Comparison of ENCODE assay signal across 1 cellular context in the genomic region with DNA sequence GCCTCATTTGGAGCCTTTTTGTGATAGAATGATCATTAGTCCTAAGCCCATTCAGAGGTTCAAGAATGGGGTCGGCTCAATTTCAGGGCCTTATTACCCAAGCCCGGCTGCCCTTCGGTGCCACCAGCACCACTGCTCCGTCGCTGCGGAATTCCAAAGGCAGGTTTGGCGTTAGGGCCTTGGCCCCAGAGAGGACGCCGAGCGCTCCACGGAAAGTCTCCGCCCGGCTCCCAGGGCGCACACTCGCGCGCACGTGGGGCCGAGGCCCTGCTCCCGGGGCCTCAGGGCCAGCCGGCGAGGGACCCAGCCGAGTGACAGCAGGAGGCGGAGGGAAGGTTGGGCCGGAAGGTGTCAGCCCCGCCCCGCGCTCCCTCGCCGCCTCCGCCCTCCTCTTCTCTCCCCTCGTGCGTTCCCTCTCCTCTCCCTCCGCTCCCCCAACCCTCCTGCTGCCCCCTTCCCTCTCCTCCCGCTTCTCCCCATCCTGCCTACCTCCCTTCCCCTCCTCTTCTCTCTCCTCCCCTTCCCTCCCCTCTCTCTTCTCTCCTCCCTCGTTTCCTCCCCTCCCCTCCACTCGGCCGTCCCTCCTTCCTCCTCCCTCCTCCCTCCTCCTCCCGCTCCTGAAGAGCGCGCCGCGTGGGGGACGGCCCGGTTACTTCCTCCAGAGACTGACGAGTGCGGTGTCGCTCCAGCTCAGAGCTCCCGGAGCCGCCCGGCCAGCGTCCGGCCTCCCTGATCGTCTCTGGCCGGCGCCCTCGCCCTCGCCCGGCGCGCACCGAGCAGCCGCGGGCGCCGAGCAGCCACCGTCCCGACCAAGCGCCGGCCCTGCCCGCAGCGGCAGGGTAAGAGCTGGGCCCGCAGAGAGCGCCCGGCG.
TF ChIP-seq lines count a peak whose summit lies in the region.

A gene (plus strand): TSS at position 648 of the 871 bp plus-strand sequence. CDS start 4,106 bp downstream, outside the sequence.

TF ChIP-seq in HepG2, 621 proteins besides CTCF, POLR2A, EP300 and RAD21 (continued from another document and continues in another):
- TF ChIP-seq ZNF432 (CRISPR knock-in tag; IDR thresholded peaks at IDR 0.05; ENCODE audit: borderline replicate concordance) (no peak), ZNF564 (CRISPR knock-in tag; IDR thresholded peaks at IDR 0.05) (peak; percentile 66; the same call in 1 of the 2 replicates), NFATC3 (CRISPR knock-in tag; IDR thresholded peaks at IDR 0.05) (no peak), ZNF670 (CRISPR knock-in tag; IDR thresholded peaks at IDR 0.05; ENCODE audit: borderline replicate concordance) (peak; percentile 86; the same call in 1 of the 2 replicates), ZNF570 (CRISPR knock-in tag; IDR thresholded peaks at IDR 0.05; ENCODE audit: borderline replicate concordance) (0 out of 2 replicates have a peak, but pooled peaks have one; percentile 40), BORCS8-MEF2B (CRISPR knock-in tag; IDR thresholded peaks at IDR 0.05) (0 out of 2 replicates have a peak, but pooled peaks have one; percentile 73), KLF9 (CRISPR knock-in tag; IDR thresholded peaks at IDR 0.05; ENCODE audit: low read depth) (no peak), ZMAT3 (CRISPR knock-in tag; conservative IDR thresholded peaks at IDR 0.05) (peak; percentile 87; the same call in 1 of the 2 replicates), SKI (IDR thresholded peaks at IDR 0.05; ENCODE audit: partially characterized antibody) (no peak), PHF21A (CRISPR knock-in tag; IDR thresholded peaks at IDR 0.05) (0 out of 2 replicates have a peak, but pooled peaks have one; percentile 37), ZNF34 (CRISPR knock-in tag; IDR thresholded peaks at IDR 0.05; ENCODE audit: borderline replicate concordance) (0 out of 2 replicates have a peak, but pooled peaks have one; percentile 50), EZH2 (conservative IDR thresholded peaks at IDR 0.05; ENCODE audit: low read depth, low read length) (no peak), ZNF703 (CRISPR knock-in tag; IDR thresholded peaks at IDR 0.05; ENCODE audit: borderline replicate concordance) (0 out of 2 replicates have a peak, but pooled peaks have one; percentile 72), YY1 (IDR thresholded peaks at IDR 0.05; ENCODE audit: insufficient read depth, insufficient replicate concordance, low read depth, low read length) (peak; percentile 17), RBAK (CRISPR knock-in tag; IDR thresholded peaks at IDR 0.05) (no peak), NCOA1 (CRISPR knock-in tag; IDR thresholded peaks at IDR 0.05) (no peak), AKAP8 (CRISPR knock-in tag; IDR thresholded peaks at IDR 0.05) (peak; percentile 89; the same call in 1 of the 2 replicates), ZNF616 (CRISPR knock-in tag; IDR thresholded peaks at IDR 0.05; ENCODE audit: low read depth) (no peak; the same call in 1 of the 2 replicates), SMC3 (IDR thresholded peaks at IDR 0.05; ENCODE audit: low read length) (no peak), SRSF1 (optimal IDR thresholded peaks at IDR 0.05; ENCODE audit: low read depth, low read length) (no peak), ZNF24 (IDR thresholded peaks at IDR 0.05) (no peak), SRY (CRISPR knock-in tag; IDR thresholded peaks at IDR 0.05) (0 out of 2 replicates have a peak, but pooled peaks have one; percentile 41), ZNF354B (CRISPR knock-in tag; IDR thresholded peaks at IDR 0.05) (no peak), ZNF850 (CRISPR knock-in tag; conservative IDR thresholded peaks at IDR 0.05) (no peak), MIXL1 (CRISPR knock-in tag; IDR thresholded peaks at IDR 0.05) (0 out of 2 replicates have a peak, but pooled peaks have one; percentile 25), NFE2L1 (CRISPR knock-in tag; IDR thresholded peaks at IDR 0.05; ENCODE audit: borderline replicate concordance) (no peak), KDM5B (CRISPR knock-in tag; IDR thresholded peaks at IDR 0.05; ENCODE audit: borderline replicate concordance) (peak; percentile 95), ZNF605 (CRISPR knock-in tag; IDR thresholded peaks at IDR 0.05) (peak; percentile 97), ZNF230 (CRISPR knock-in tag; IDR thresholded peaks at IDR 0.05) (peak; percentile 93), ZNF207 (IDR thresholded peaks at IDR 0.05; ENCODE audit: borderline replicate concordance) (no peak), ZNF160 (CRISPR knock-in tag; IDR thresholded peaks at IDR 0.05) (peak; percentile 84; the same call in 1 of the 2 replicates), PCBP2 (optimal IDR thresholded peaks at IDR 0.05; ENCODE audit: low read depth, low read length, poor library complexity, severe bottlenecking) (peak; percentile 23), SIX4 (CRISPR knock-in tag; IDR thresholded peaks at IDR 0.05) (peak; percentile 52; the same call in 1 of the 2 replicates), ZNF451 (CRISPR knock-in tag; IDR thresholded peaks at IDR 0.05) (peak; percentile 84; the same call in 1 of the 2 replicates), ZNF547 (CRISPR knock-in tag; IDR thresholded peaks at IDR 0.05) (peak; percentile 87), KAT8 (CRISPR knock-in tag; IDR thresholded peaks at IDR 0.05) (peak; percentile 49), ZNF883 (CRISPR knock-in tag; IDR thresholded peaks at IDR 0.05; ENCODE audit: not compliant biosample characterization) (peak; percentile 95), EED (CRISPR knock-in tag; IDR thresholded peaks at IDR 0.05) (no peak; the same call in none of the 2 replicates), ZNF317 (CRISPR knock-in tag; IDR thresholded peaks at IDR 0.05) (peak; percentile 54; the same call in 1 of the 2 replicates)
- TF ChIP-seq, protein P1, sequence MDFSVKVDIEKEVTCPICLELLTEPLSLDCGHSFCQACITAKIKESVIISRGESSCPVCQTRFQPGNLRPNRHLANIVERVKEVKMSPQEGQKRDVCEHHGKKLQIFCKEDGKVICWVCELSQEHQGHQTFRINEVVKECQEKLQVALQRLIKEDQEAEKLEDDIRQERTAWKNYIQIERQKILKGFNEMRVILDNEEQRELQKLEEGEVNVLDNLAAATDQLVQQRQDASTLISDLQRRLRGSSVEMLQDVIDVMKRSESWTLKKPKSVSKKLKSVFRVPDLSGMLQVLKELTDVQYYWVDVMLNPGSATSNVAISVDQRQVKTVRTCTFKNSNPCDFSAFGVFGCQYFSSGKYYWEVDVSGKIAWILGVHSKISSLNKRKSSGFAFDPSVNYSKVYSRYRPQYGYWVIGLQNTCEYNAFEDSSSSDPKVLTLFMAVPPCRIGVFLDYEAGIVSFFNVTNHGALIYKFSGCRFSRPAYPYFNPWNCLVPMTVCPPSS (IDR thresholded peaks at IDR 0.05) = no peak
- TF ChIP-seq, protein P2, sequence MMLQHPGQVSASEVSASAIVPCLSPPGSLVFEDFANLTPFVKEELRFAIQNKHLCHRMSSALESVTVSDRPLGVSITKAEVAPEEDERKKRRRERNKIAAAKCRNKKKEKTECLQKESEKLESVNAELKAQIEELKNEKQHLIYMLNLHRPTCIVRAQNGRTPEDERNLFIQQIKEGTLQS (CRISPR knock-in tag; IDR thresholded peaks at IDR 0.05) = no peak; the same call in 1 of the 2 replicates
- TF ChIP-seq, protein P3, sequence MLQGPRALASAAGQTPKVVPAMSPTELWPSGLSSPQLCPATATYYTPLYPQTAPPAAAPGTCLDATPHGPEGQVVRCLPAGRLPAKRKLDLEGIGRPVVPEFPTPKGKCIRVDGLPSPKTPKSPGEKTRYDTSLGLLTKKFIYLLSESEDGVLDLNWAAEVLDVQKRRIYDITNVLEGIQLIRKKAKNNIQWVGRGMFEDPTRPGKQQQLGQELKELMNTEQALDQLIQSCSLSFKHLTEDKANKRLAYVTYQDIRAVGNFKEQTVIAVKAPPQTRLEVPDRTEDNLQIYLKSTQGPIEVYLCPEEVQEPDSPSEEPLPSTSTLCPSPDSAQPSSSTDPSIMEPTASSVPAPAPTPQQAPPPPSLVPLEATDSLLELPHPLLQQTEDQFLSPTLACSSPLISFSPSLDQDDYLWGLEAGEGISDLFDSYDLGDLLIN (CRISPR knock-in tag; IDR thresholded peaks at IDR 0.05; ENCODE audit: borderline replicate concordance) = no peak
- TF ChIP-seq, protein P4, sequence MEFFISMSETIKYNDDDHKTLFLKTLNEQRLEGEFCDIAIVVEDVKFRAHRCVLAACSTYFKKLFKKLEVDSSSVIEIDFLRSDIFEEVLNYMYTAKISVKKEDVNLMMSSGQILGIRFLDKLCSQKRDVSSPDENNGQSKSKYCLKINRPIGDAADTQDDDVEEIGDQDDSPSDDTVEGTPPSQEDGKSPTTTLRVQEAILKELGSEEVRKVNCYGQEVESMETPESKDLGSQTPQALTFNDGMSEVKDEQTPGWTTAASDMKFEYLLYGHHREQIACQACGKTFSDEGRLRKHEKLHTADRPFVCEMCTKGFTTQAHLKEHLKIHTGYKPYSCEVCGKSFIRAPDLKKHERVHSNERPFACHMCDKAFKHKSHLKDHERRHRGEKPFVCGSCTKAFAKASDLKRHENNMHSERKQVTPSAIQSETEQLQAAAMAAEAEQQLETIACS (CRISPR knock-in tag; IDR thresholded peaks at IDR 0.05) = no peak
- TF ChIP-seq, protein P5, sequence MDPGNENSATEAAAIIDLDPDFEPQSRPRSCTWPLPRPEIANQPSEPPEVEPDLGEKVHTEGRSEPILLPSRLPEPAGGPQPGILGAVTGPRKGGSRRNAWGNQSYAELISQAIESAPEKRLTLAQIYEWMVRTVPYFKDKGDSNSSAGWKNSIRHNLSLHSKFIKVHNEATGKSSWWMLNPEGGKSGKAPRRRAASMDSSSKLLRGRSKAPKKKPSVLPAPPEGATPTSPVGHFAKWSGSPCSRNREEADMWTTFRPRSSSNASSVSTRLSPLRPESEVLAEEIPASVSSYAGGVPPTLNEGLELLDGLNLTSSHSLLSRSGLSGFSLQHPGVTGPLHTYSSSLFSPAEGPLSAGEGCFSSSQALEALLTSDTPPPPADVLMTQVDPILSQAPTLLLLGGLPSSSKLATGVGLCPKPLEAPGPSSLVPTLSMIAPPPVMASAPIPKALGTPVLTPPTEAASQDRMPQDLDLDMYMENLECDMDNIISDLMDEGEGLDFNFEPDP (CRISPR knock-in tag; conservative IDR thresholded peaks at IDR 0.05) = 0 out of 2 replicates have a peak, but pooled peaks have one; percentile 71
- TF ChIP-seq, protein P6, sequence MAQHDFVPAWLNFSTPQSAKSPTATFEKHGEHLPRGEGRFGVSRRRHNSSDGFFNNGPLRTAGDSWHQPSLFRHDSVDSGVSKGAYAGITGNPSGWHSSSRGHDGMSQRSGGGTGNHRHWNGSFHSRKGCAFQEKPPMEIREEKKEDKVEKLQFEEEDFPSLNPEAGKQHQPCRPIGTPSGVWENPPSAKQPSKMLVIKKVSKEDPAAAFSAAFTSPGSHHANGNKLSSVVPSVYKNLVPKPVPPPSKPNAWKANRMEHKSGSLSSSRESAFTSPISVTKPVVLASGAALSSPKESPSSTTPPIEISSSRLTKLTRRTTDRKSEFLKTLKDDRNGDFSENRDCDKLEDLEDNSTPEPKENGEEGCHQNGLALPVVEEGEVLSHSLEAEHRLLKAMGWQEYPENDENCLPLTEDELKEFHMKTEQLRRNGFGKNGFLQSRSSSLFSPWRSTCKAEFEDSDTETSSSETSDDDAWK (CRISPR knock-in tag; IDR thresholded peaks at IDR 0.05) = no peak
- TF ChIP-seq, protein P7, sequence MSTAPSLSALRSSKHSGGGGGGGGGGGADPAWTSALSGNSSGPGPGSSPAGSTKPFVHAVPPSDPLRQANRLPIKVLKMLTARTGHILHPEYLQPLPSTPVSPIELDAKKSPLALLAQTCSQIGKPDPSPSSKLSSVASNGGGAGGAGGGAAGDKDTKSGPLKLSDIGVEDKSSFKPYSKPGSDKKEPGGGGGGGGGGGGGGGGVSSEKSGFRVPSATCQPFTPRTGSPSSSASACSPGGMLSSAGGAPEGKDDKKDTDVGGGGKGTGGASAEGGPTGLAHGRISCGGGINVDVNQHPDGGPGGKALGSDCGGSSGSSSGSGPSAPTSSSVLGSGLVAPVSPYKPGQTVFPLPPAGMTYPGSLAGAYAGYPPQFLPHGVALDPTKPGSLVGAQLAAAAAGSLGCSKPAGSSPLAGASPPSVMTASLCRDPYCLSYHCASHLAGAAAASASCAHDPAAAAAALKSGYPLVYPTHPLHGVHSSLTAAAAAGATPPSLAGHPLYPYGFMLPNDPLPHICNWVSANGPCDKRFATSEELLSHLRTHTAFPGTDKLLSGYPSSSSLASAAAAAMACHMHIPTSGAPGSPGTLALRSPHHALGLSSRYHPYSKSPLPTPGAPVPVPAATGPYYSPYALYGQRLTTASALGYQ (CRISPR knock-in tag; IDR thresholded peaks at IDR 0.05) = peak; percentile 74; the same call in 1 of the 2 replicates
- TF ChIP-seq, protein P8, sequence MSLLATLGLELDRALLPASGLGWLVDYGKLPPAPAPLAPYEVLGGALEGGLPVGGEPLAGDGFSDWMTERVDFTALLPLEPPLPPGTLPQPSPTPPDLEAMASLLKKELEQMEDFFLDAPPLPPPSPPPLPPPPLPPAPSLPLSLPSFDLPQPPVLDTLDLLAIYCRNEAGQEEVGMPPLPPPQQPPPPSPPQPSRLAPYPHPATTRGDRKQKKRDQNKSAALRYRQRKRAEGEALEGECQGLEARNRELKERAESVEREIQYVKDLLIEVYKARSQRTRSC (CRISPR knock-in tag; IDR thresholded peaks at IDR 0.05; ENCODE audit: low read depth) = no peak
- TF ChIP-seq, protein P9, sequence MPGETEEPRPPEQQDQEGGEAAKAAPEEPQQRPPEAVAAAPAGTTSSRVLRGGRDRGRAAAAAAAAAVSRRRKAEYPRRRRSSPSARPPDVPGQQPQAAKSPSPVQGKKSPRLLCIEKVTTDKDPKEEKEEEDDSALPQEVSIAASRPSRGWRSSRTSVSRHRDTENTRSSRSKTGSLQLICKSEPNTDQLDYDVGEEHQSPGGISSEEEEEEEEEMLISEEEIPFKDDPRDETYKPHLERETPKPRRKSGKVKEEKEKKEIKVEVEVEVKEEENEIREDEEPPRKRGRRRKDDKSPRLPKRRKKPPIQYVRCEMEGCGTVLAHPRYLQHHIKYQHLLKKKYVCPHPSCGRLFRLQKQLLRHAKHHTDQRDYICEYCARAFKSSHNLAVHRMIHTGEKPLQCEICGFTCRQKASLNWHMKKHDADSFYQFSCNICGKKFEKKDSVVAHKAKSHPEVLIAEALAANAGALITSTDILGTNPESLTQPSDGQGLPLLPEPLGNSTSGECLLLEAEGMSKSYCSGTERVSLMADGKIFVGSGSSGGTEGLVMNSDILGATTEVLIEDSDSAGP (CRISPR knock-in tag; IDR thresholded peaks at IDR 0.05; ENCODE audit: borderline replicate concordance) = peak; percentile 80
- TF ChIP-seq, protein P10, sequence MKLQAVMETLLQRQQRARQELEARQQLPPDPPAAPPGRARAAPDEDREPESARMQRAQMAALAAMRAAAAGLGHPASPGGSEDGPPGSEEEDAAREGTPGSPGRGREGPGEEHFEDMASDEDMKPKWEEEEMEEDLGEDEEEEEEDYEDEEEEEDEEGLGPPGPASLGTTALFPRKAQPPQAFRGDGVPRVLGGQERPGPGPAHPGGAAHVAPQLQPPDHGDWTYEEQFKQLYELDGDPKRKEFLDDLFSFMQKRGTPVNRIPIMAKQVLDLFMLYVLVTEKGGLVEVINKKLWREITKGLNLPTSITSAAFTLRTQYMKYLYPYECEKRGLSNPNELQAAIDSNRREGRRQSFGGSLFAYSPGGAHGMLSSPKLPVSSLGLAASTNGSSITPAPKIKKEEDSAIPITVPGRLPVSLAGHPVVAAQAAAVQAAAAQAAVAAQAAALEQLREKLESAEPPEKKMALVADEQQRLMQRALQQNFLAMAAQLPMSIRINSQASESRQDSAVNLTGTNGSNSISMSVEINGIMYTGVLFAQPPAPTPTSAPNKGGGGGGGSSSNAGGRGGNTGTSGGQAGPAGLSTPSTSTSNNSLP (IDR thresholded peaks at IDR 0.05; ENCODE audit: low read depth, low read length) = no peak
